Comparison of ENCODE assay signal across 3 cellular contexts in genomic region chr2:10392548-10392947, GRCh38.
TF ChIP-seq lines count a peak whose summit lies in the region.

No MANE protein-coding gene starts in this region.

TF ChIP-seq in A549, 52 proteins besides CTCF, POLR2A, EP300 and RAD21:
- TF ChIP-seq GATA3 (IDR thresholded peaks at IDR 0.05; ENCODE audit: borderline replicate concordance) (no peak), NPAS2 (CRISPR knock-in tag; IDR thresholded peaks at IDR 0.05; ENCODE audit: borderline replicate concordance) (no peak), HEYL (CRISPR knock-in tag; IDR thresholded peaks at IDR 0.05) (no peak), RCOR1 (IDR thresholded peaks at IDR 0.05; ENCODE audit: low read depth, low read length) (no peak), HOXB13 (CRISPR knock-in tag; IDR thresholded peaks at IDR 0.05; ENCODE audit: low read depth) (no peak), KDM5A (IDR thresholded peaks at IDR 0.05) (no peak), MYC (IDR thresholded peaks at IDR 0.05; ENCODE audit: borderline replicate concordance, low read length) (no peak), CHD2 (IDR thresholded peaks at IDR 0.05; ENCODE audit: low read length, partially characterized antibody) (no peak), PBX3 (IDR thresholded peaks at IDR 0.05) (no peak), RNF2 (IDR thresholded peaks at IDR 0.05; ENCODE audit: borderline replicate concordance, low read depth) (no peak), USF2 (IDR thresholded peaks at IDR 0.05) (no peak), SMC3 (IDR thresholded peaks at IDR 0.05) (no peak), ATOH8 (CRISPR knock-in tag; IDR thresholded peaks at IDR 0.05; ENCODE audit: low read depth) (no peak), EHF (CRISPR knock-in tag; IDR thresholded peaks at IDR 0.05) (no peak), BHLHE40 (IDR thresholded peaks at IDR 0.05; ENCODE audit: low read depth, low read length) (no peak)

TF ChIP-seq in GM23338, 12 proteins besides CTCF, POLR2A, EP300 and RAD21 (continued from another document and continues in another):
- TF ChIP-seq REST (IDR thresholded peaks at IDR 0.05; ENCODE audit: unreplicated experiment), result no peak
- no peak for TF ChIP-seq ETS1 (IDR thresholded peaks at IDR 0.05)
- TF ChIP-seq STAT1 (IDR thresholded peaks at IDR 0.05; ENCODE audit: unreplicated experiment), result no peak
- no peak for TF ChIP-seq ZNF114 (CRISPR knock-in tag; IDR thresholded peaks at IDR 0.05)
- no peak for TF ChIP-seq ZNF462 (CRISPR knock-in tag; IDR thresholded peaks at IDR 0.05)
- TF ChIP-seq CREB1 (CRISPR knock-in tag; IDR thresholded peaks at IDR 0.05; ENCODE audit: low read depth), result no peak
- TF ChIP-seq NANOG (IDR thresholded peaks at IDR 0.05; ENCODE audit: borderline replicate concordance), result no peak

TF ChIP-seq in K562, 482 proteins besides CTCF, POLR2A, EP300 and RAD21:
- TF ChIP-seq CBX8 (IDR thresholded peaks at IDR 0.05; ENCODE audit: borderline replicate concordance, extremely low read depth, low read depth, low read length, poor library complexity, severe bottlenecking) (no peak), GABPA (tag; conservative IDR thresholded peaks at IDR 0.05; ENCODE audit: low read depth) (no peak), ZNF277 (CRISPR knock-in tag; IDR thresholded peaks at IDR 0.05; ENCODE audit: borderline replicate concordance) (no peak), ZBTB9 (CRISPR knock-in tag; IDR thresholded peaks at IDR 0.05) (no peak), ZBTB34 (CRISPR knock-in tag; IDR thresholded peaks at IDR 0.05) (no peak), SOX6 (IDR thresholded peaks at IDR 0.05) (peak; percentile 35), BRCA1 (IDR thresholded peaks at IDR 0.05) (no peak), BRCA1 (CRISPR knock-in tag; IDR thresholded peaks at IDR 0.05) (no peak), CTBP1 (IDR thresholded peaks at IDR 0.05; ENCODE audit: borderline replicate concordance) (peak; percentile 20; the same call in 1 of the 2 replicates), SREBF1 (IDR thresholded peaks at IDR 0.05; ENCODE audit: borderline replicate concordance, low read depth, low read length) (no peak), RBM34 (IDR thresholded peaks at IDR 0.05; ENCODE audit: borderline replicate concordance, insufficient read depth, low read length) (no peak), MBD2 (IDR thresholded peaks at IDR 0.05; ENCODE audit: borderline replicate concordance, low read depth) (no peak), ZNF224 (CRISPR knock-in tag; IDR thresholded peaks at IDR 0.05) (no peak), TAF9B (IDR thresholded peaks at IDR 0.05; ENCODE audit: partially characterized antibody) (no peak), NCOA2 (IDR thresholded peaks at IDR 0.05; ENCODE audit: partially characterized antibody in 2 of 2) (no peak), HDAC1 (IDR thresholded peaks at IDR 0.05) (no peak), NR2C1 (IDR thresholded peaks at IDR 0.05) (no peak), NR2C1 (tag; IDR thresholded peaks at IDR 0.05) (peak; percentile 63), POLR2G (IDR thresholded peaks at IDR 0.05; ENCODE audit: low read depth, low read length) (no peak), HMG20A (CRISPR knock-in tag; conservative IDR thresholded peaks at IDR 0.05) (no peak), DNMT1 (IDR thresholded peaks at IDR 0.05) (no peak), ESRRA (IDR thresholded peaks at IDR 0.05; ENCODE audit: borderline replicate concordance, low read depth) (peak; percentile 89), HDAC2 (IDR thresholded peaks at IDR 0.05) (no peak)
